23 cellular contexts compared by ENCODE assay signal in the genomic region with DNA sequence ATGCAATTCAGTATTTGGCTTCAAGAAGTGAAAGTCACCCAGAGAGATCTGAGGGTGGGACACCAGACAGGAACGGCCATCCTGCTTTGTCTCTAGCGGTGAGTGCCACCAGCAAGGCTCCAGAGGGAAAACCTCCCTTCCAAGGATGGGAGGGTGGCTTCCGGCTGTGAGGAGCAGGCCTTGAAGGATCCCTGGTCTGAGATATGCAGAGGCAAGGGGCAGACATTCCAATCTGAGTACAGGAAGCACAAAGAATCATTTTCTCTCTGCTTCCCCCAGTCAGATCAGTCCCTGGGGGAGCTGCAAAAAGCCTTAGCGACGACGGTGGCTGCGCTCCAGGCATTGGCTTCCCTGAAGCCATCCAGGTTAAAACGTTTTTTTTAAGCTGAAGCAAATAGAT.
DNase-seq lines count a peak whose midpoint lies in the region; ATAC-seq and TF ChIP-seq lines count a peak whose summit lies in the region.
"Had no signal": no experiment of that assay in that cellular context is flagged by ENCODE, and none has a peak within 500 bp of the region (broad histone marks: within the 10 kb centered on the region; RNA-seq: fewer than 3 reads in every experiment).

No MANE protein-coding gene starts in this region.

- intact Hi-C loops in A673 (cut with micrococcal nuclease; ENCODE audit: unreplicated experiment), result no loop called here

- peak overlapping the region; percentile 58 for H2AFZ ChIP-seq in GM23338
- no peak overlapping the region for H2AFZ ChIP-seq in hepatocyte
- peak overlapping the region; percentile 24 for H2AFZ ChIP-seq in neural progenitor cell (replicated peaks)

- H3K4me1 Mint-ChIP-seq in GM23338, result peaks cover 30% of the 10 kb centered on the region
- peaks cover 24% of the 10 kb centered on the region for H3K4me1 Mint-ChIP-seq in neural progenitor cell

- peaks cover 4% of the 10 kb centered on the region for H3K9me3 ChIP-seq in A673 (ENCODE audit: low read depth, low read length, poor library complexity, severe bottlenecking)
- no peaks in the 10 kb centered on the region for H3K9me3 ChIP-seq in hepatocyte (ENCODE audit: low read depth)
- H3K9me3 ChIP-seq in neural progenitor cell (ENCODE audit: low read depth), result no peaks in the 10 kb centered on the region
- H3K9me3 ChIP-seq: Caco-2, SK-N-SH had no signal

- WGBS in hepatocyte (ENCODE audit: low lambda C conversion rate, missing lambda C conversion rate), result 79% methylated on average over 8 of the region's 8 CpGs

- H3K27ac Mint-ChIP-seq in GM23338 (no peak overlapping the region), neural progenitor cell (no peak overlapping the region)
- H3K27ac Mint-ChIP-seq: CD8-positive, alpha-beta T cell had no signal

- H3K27me3 Mint-ChIP-seq in GM23338 (ENCODE audit: insufficient read depth, low read depth, poor library complexity) (no peaks in the 10 kb centered on the region), neural progenitor cell (ENCODE audit: insufficient read depth, low read depth) (peaks cover 3% of the 10 kb centered on the region)

- no peaks in the 10 kb centered on the region for H4K20me1 ChIP-seq in GM23338 (replicated peaks; ENCODE audit: insufficient read depth)
- H4K20me1 ChIP-seq in hepatocyte (ENCODE audit: insufficient read depth, poor library complexity, severe bottlenecking), result no peaks in the 10 kb centered on the region
- H4K20me1 ChIP-seq in neural progenitor cell (ENCODE audit: low read depth), result no peaks in the 10 kb centered on the region

- H3K27me3 ChIP-seq in A673 (replicated peaks; ENCODE audit: insufficient read depth, low read depth, low read length, poor library complexity) (peaks cover 6% of the 10 kb centered on the region), GM23338 (ENCODE audit: insufficient read depth) (no peaks in the 10 kb centered on the region), hepatocyte (no peaks in the 10 kb centered on the region), neural progenitor cell (no peaks in the 10 kb centered on the region)

- H3K36me3 Mint-ChIP-seq in GM23338 (ENCODE audit: low read depth) (peaks cover 30% of the 10 kb centered on the region), neural progenitor cell (no peaks in the 10 kb centered on the region)
- H3K36me3 Mint-ChIP-seq: CD8-positive, alpha-beta T cell had no signal

- H3F3A ChIP-seq in GM23338 (replicated peaks; ENCODE audit: low read depth), result no peaks in the 10 kb centered on the region
- H3F3A ChIP-seq in neural progenitor cell (ENCODE audit: low read depth), result no peaks in the 10 kb centered on the region

- no peak overlapping the region for H3K4me3 ChIP-seq in A673 (ENCODE audit: low read depth, low read length, poor library complexity, severe bottlenecking)
- H3K4me3 ChIP-seq in GM23338, result no peak overlapping the region
- H3K4me3 ChIP-seq in hepatocyte, result no peak overlapping the region
- H3K4me3 ChIP-seq in neural progenitor cell, result no peak overlapping the region
- H3K4me3 ChIP-seq: K562 had no signal

- POLR2A ChIA-PET in A673 (lab: Charles Lee; ENCODE audit: low non-redundant PET), result no interaction called here

- peak; percentile 37 for DNase-seq in A673 (ENCODE audit: low spot score)
- DNase-seq in GM23338 (ENCODE audit: low spot score), result peak; percentile 20
- no peak for DNase-seq in hepatocyte (ENCODE audit: low spot score)
- DNase-seq in neural progenitor cell (ENCODE audit: low spot score), result no peak
- no peak for DNase-seq in C1 segment of cervical spinal cord (lab: John Stamatoyannopoulos, UW)
- no peak for DNase-seq in RPMI8226
- DNase-seq: Caco-2; CD8-positive, alpha-beta T cell; EL; GF-D8; NCI-H1105 treated with DMSO at 0.1 percent for 48 hours; NCI-H2029 treated with DMSO at 0.1 percent for 48 hours; NCI-H2227 treated with DMSO at 0.1 percent for 48 hours; NCI-H510A; NCI-H69; SIG-M5; SW 1271 had no signal

- peaks cover 33% of the 10 kb centered on the region for H3K9me3 Mint-ChIP-seq in GM23338
- H3K9me3 Mint-ChIP-seq in neural progenitor cell, result peaks cover 22% of the 10 kb centered on the region
- H3K9me3 Mint-ChIP-seq: CD8-positive, alpha-beta T cell had no signal

- H3K36me3 ChIP-seq in A673 (ENCODE audit: insufficient read depth, low read length, poor library complexity, severe bottlenecking) (no peaks in the 10 kb centered on the region), GM23338 (ENCODE audit: insufficient read depth) (no peaks in the 10 kb centered on the region; the same call in 1 of the 2 replicates), hepatocyte (replicated peaks; ENCODE audit: insufficient read depth, low read depth) (no peaks in the 10 kb centered on the region), neural progenitor cell (no peaks in the 10 kb centered on the region)

- ATAC-seq in GM23338 (peak; percentile 39; the same call in 2 of the 3 replicates), GM21786 (IDR thresholded peaks at IDR 0.05; ENCODE audit: unreplicated experiment) (no peak)
- ATAC-seq: CD8-positive, alpha-beta T cell; HCT116; K562; Panc1 had no signal

- peaks cover 15% of the 10 kb centered on the region for H3K4me1 ChIP-seq in A673 (ENCODE audit: insufficient read depth, low read length, poor library complexity, severe bottlenecking)
- H3K4me1 ChIP-seq in GM23338 (ENCODE audit: insufficient read depth), result peaks cover 30% of the 10 kb centered on the region
- peaks cover 8% of the 10 kb centered on the region for H3K4me1 ChIP-seq in hepatocyte (ENCODE audit: insufficient read depth)
- no peaks in the 10 kb centered on the region for H3K4me1 ChIP-seq in neural progenitor cell
- H3K4me1 ChIP-seq: Caco-2 had no signal

- H3K9me2 ChIP-seq in GM23338 (ENCODE audit: insufficient read depth) (peaks cover 10% of the 10 kb centered on the region), hepatocyte (replicated peaks; ENCODE audit: insufficient read depth) (no peaks in the 10 kb centered on the region)
- H3K9me2 ChIP-seq: SK-N-SH had no signal

- BruUV-seq in A673 (replicated peaks; lab: Mats Ljungman, UMichigan), result no TSS peak

- no peak overlapping the region for H3K4me3 Mint-ChIP-seq in GM23338
- no peak overlapping the region for H3K4me3 Mint-ChIP-seq in neural progenitor cell
- H3K4me3 Mint-ChIP-seq: CD8-positive, alpha-beta T cell had no signal

- 0 out of 2 replicates have a peak overlapping the region, but pooled peaks have one; percentile 35 for H3K4me2 ChIP-seq in GM23338
- no peak overlapping the region for H3K4me2 ChIP-seq in hepatocyte
- no peak overlapping the region for H3K4me2 ChIP-seq in neural progenitor cell
- H3K4me2 ChIP-seq: SK-N-SH had no signal

- TF ChIP-seq CTCF in A673 (conservative IDR thresholded peaks at IDR 0.05; ENCODE audit: low read depth, low read length) (no peak), GM23338 (conservative IDR thresholded peaks at IDR 0.05; ENCODE audit: low read depth in 2 of 2) (no peak), hepatocyte (IDR thresholded peaks at IDR 0.05; ENCODE audit: poor library complexity) (no peak), neural progenitor cell (IDR thresholded peaks at IDR 0.05) (no peak)

- no peaks in the 10 kb centered on the region for H3K79me2 ChIP-seq in GM23338 (replicated peaks; ENCODE audit: insufficient read depth)
- no peaks in the 10 kb centered on the region for H3K79me2 ChIP-seq in hepatocyte
- no peaks in the 10 kb centered on the region for H3K79me2 ChIP-seq in neural progenitor cell (ENCODE audit: low read depth)

- no peak overlapping the region for H3K9ac ChIP-seq in neural progenitor cell
- H3K9ac ChIP-seq: SK-N-SH had no signal

- H3K27ac ChIP-seq in A673 (ENCODE audit: low read depth, low read length, poor library complexity, severe bottlenecking), result no peak overlapping the region
- H3K27ac ChIP-seq in GM23338 (ENCODE audit: low read depth), result no peak overlapping the region
- H3K27ac ChIP-seq in hepatocyte, result peak overlapping the region; percentile 70
- H3K27ac ChIP-seq in neural progenitor cell, result no peak overlapping the region
- H3K27ac ChIP-seq: C4-2B had no signal

- CTCF ChIA-PET in A673 (lab: Charles Lee), result no interaction called here

Comparison
In these comparisons a context has a peak if more than half of its experiments do, and no peak if none do; other contexts are left out.
1. DNase-seq: peak in A673 (single experiment) and GM23338 (single experiment); none in hepatocyte (single experiment), neural progenitor cell (single experiment), C1 segment of cervical spinal cord (0 of 14) and RPMI8226 (single experiment).